In the genomic region with DNA sequence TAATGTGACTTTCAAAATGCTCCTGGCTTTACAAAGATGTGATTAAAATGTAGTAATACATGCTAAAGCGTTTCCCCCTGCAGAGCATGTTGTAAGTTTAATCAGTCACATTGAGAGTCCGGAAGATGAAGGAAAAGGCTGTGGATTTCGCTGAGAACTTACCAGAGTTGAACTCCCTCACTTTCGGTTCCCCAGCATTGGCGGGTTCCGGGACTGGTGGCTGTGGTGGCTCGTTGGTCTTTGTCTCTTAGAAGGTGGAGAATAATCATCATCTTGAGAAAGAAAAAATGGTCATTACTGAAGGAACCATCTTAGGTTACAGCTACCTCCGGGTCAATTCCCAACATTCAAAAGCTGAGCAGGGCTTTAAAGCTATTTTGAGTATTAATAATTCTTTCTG, we compare ENCODE assay signal across 1 cellular context.
TF ChIP-seq lines count a peak whose summit lies in the region.

No MANE protein-coding gene starts in this region.

TF ChIP-seq in K562, 482 proteins besides CTCF, POLR2A, EP300 and RAD21:
- TF ChIP-seq, protein P1, sequence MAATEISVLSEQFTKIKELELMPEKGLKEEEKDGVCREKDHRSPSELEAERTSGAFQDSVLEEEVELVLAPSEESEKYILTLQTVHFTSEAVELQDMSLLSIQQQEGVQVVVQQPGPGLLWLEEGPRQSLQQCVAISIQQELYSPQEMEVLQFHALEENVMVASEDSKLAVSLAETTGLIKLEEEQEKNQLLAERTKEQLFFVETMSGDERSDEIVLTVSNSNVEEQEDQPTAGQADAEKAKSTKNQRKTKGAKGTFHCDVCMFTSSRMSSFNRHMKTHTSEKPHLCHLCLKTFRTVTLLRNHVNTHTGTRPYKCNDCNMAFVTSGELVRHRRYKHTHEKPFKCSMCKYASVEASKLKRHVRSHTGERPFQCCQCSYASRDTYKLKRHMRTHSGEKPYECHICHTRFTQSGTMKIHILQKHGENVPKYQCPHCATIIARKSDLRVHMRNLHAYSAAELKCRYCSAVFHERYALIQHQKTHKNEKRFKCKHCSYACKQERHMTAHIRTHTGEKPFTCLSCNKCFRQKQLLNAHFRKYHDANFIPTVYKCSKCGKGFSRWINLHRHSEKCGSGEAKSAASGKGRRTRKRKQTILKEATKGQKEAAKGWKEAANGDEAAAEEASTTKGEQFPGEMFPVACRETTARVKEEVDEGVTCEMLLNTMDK (IDR thresholded peaks at IDR 0.05; ENCODE audit: borderline replicate concordance, insufficient read depth, low read depth, low read length, poor library complexity, severe bottlenecking), result no peak
- TF ChIP-seq ZNF408 (CRISPR knock-in tag; IDR thresholded peaks at IDR 0.05; ENCODE audit: low read depth) (no peak), GABPA (tag; conservative IDR thresholded peaks at IDR 0.05; ENCODE audit: low read depth) (no peak), ZNF764 (CRISPR knock-in tag; IDR thresholded peaks at IDR 0.05; ENCODE audit: low read depth) (no peak), ZNF398 (CRISPR knock-in tag; IDR thresholded peaks at IDR 0.05) (no peak), ZNF384 (IDR thresholded peaks at IDR 0.05; ENCODE audit: low read depth, low read length) (no peak), POLR2H (tag; IDR thresholded peaks at IDR 0.05; ENCODE audit: low read depth) (no peak), SIN3B (IDR thresholded peaks at IDR 0.05; ENCODE audit: low read depth) (no peak)
